Comparison of ENCODE assay signal across 15 cellular contexts in genomic region chr1:59686170-59686569, GRCh38.
A peak's percentile ranks its signal among the peaks of the same experiment; 100 is the strongest.
DNase-seq lines count a peak whose midpoint lies in the region; ATAC-seq lines count a peak whose summit lies in the region.
"Had no signal": no experiment of that assay in that cellular context is flagged by ENCODE, and none has a peak within 500 bp of the region (broad histone marks: within the 10 kb centered on the region; RNA-seq: fewer than 3 reads in every experiment).

No MANE protein-coding gene starts in this region.

- H3K4me3 Mint-ChIP-seq in activated T-helper 1 cell treated with anti-CD3 and anti-CD28 coated beads, Interleukin-12 subunit alpha, Interleukin-12 subunit beta, Interleukin-2, Interleukin-4 antibody, amounts not matched to agents 30 ng/mL and 10 ng/mL and 1 ng/mL, durations not matched to agents 14 hours and 24 hours and 36 hours, result no peak overlapping the region
- H3K4me3 Mint-ChIP-seq: stimulated activated naive CD8-positive, alpha-beta T cell treated with anti-CD3 and anti-CD28 coated beads, Interleukin-15, Interleukin-2, amounts not matched to agents 100 ng/mL and 50 ng/mL, for 24 hours; WTC11 had no signal

- peak; percentile 63 for DNase-seq in DMS153 treated with DMSO at 0.1 percent for 48 hours (lab: John Stamatoyannopoulos, UW; ENCODE audit: unreplicated experiment)
- peak; percentile 92 for DNase-seq in NCI-H1105 treated with DMSO at 0.1 percent for 48 hours (lab: John Stamatoyannopoulos, UW)
- peak; percentile 82 to 94 for DNase-seq in NCI-H524 (lab: John Stamatoyannopoulos, UW)
- no peak for DNase-seq in left colon
- DNase-seq in stimulated activated CD4-positive, alpha-beta T cell treated with anti-CD3 and anti-CD28 coated beads, Interleukin-12 subunit alpha, Interleukin-12 subunit beta, amount 100 ng/mL, for 4 hours, result no peak
- no peak for DNase-seq in amygdala (lab: John Stamatoyannopoulos, UW)
- no peak for DNase-seq in activated T-helper 1 cell treated with anti-CD3 and anti-CD28 coated beads, Interleukin-12 subunit alpha, Interleukin-12 subunit beta, Interleukin-2, Interleukin-4 antibody, amounts not matched to agents 30 ng/mL and 10 ng/mL and 1 ng/mL, durations not matched to agents 14 hours and 24 hours and 36 hours (ENCODE audit: low spot score)
- DNase-seq: activated naive CD4-positive, alpha-beta T cell; COR-L47; effector memory CD4-positive, alpha-beta T cell; foreskin fibroblast; mammary epithelial cell had no signal

- H3K27me3 Mint-ChIP-seq in activated T-helper 1 cell treated with anti-CD3 and anti-CD28 coated beads, Interleukin-12 subunit alpha, Interleukin-12 subunit beta, Interleukin-2, Interleukin-4 antibody, amounts not matched to agents 30 ng/mL and 10 ng/mL and 1 ng/mL, durations not matched to agents 14 hours and 24 hours and 36 hours (ENCODE audit: insufficient read depth), result peaks cover 4% of the 10 kb centered on the region
- H3K27me3 Mint-ChIP-seq: stimulated activated naive CD8-positive, alpha-beta T cell treated with anti-CD3 and anti-CD28 coated beads, Interleukin-15, Interleukin-2, amounts not matched to agents 100 ng/mL and 50 ng/mL, for 24 hours had no signal

- peak; percentile 30 for ATAC-seq in left colon
- no peak for ATAC-seq in HG03196 (IDR thresholded peaks at IDR 0.05; ENCODE audit: unreplicated experiment)
- ATAC-seq: WTC11 had no signal

- H3K27ac Mint-ChIP-seq in activated T-helper 1 cell treated with anti-CD3 and anti-CD28 coated beads, Interleukin-12 subunit alpha, Interleukin-12 subunit beta, Interleukin-2, Interleukin-4 antibody, amounts not matched to agents 30 ng/mL and 10 ng/mL and 1 ng/mL, durations not matched to agents 14 hours and 24 hours and 36 hours, result no peak overlapping the region
- H3K27ac Mint-ChIP-seq: stimulated activated naive CD8-positive, alpha-beta T cell treated with anti-CD3 and anti-CD28 coated beads, Interleukin-15, Interleukin-2, amounts not matched to agents 100 ng/mL and 50 ng/mL, for 24 hours; WTC11 had no signal

- no peaks in the 10 kb centered on the region for H3K9me3 Mint-ChIP-seq in activated T-helper 1 cell treated with anti-CD3 and anti-CD28 coated beads, Interleukin-12 subunit alpha, Interleukin-12 subunit beta, Interleukin-2, Interleukin-4 antibody, amounts not matched to agents 30 ng/mL and 10 ng/mL and 1 ng/mL, durations not matched to agents 14 hours and 24 hours and 36 hours
- H3K9me3 Mint-ChIP-seq: stimulated activated naive CD8-positive, alpha-beta T cell treated with anti-CD3 and anti-CD28 coated beads, Interleukin-15, Interleukin-2, amounts not matched to agents 100 ng/mL and 50 ng/mL, for 24 hours; WTC11 had no signal

- no peaks in the 10 kb centered on the region for H3K4me1 Mint-ChIP-seq in activated T-helper 1 cell treated with anti-CD3 and anti-CD28 coated beads, Interleukin-12 subunit alpha, Interleukin-12 subunit beta, Interleukin-2, Interleukin-4 antibody, amounts not matched to agents 30 ng/mL and 10 ng/mL and 1 ng/mL, durations not matched to agents 14 hours and 24 hours and 36 hours (ENCODE audit: low read depth)

- intact Hi-C loops in left colon (cut with DNase I, micrococcal nuclease), result no loop called here
- intact Hi-C loops in activated T-helper 1 cell treated with anti-CD3 and anti-CD28 coated beads, Interleukin-12 subunit alpha, Interleukin-12 subunit beta, Interleukin-2, Interleukin-4 antibody, amounts not matched to agents 30 ng/mL and 10 ng/mL and 1 ng/mL, durations not matched to agents 14 hours and 24 hours and 36 hours (cut with micrococcal nuclease), result no loop called here

- no peaks in the 10 kb centered on the region for H3K36me3 Mint-ChIP-seq in activated T-helper 1 cell treated with anti-CD3 and anti-CD28 coated beads, Interleukin-12 subunit alpha, Interleukin-12 subunit beta, Interleukin-2, Interleukin-4 antibody, amounts not matched to agents 30 ng/mL and 10 ng/mL and 1 ng/mL, durations not matched to agents 14 hours and 24 hours and 36 hours (ENCODE audit: low read depth)
- H3K36me3 Mint-ChIP-seq: WTC11 had no signal

Comparison
In these comparisons a context has a peak if more than half of its experiments do, and no peak if none do; other contexts are left out.
1. DNase-seq: peak in DMS153 treated with DMSO at 0.1 percent for 48 hours (single experiment), NCI-H1105 treated with DMSO at 0.1 percent for 48 hours (single experiment) and NCI-H524 (2 of 2); none in left colon (0 of 2), stimulated activated CD4-positive, alpha-beta T cell treated with anti-CD3 and anti-CD28 coated beads, Interleukin-12 subunit alpha, Interleukin-12 subunit beta, amount 100 ng/mL, for 4 hours (single experiment), amygdala (0 of 56) and activated T-helper 1 cell treated with anti-CD3 and anti-CD28 coated beads, Interleukin-12 subunit alpha, Interleukin-12 subunit beta, Interleukin-2, Interleukin-4 antibody, amounts not matched to agents 30 ng/mL and 10 ng/mL and 1 ng/mL, durations not matched to agents 14 hours and 24 hours and 36 hours (single experiment).